Comparison of ENCODE assay signal across 1 cellular context in the genomic region with DNA sequence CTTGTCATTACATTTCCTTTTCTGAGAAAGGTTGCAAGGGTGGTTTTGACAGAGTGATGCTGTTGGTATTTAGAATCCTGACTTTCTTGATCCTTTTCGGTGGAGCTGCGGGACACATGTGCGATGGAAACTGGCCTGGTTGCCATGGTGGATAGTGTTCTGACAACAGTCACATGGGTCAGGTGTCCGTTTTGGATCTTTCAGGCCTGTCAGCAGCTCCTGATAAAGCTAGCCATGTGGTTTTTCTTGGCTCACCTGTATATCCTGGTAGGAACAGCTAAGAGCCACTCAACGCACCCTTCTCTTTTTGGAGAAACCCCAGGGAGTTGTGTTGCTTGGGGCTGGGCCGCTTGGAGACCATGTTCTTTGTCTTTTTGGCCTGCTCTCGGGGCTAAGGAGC.
TF ChIP-seq lines count a peak whose summit lies in the region.

No MANE protein-coding gene starts in this region.

TF ChIP-seq in SK-N-SH, 30 proteins besides CTCF, POLR2A, EP300 and RAD21 (continued from another document):
- TF ChIP-seq RXRA (IDR thresholded peaks at IDR 0.05; ENCODE audit: borderline replicate concordance, low read depth) (no peak), JUND (IDR thresholded peaks at IDR 0.05) (no peak), RFX5 (IDR thresholded peaks at IDR 0.05; ENCODE audit: low read length) (no peak)
TF ChIP-seq in SK-N-SH: peak in this region for 0.
